Comparison of ENCODE assay signal across 19 cellular contexts in genomic region chr20:36446557-36446956, GRCh38.
"Had no signal": no experiment of that assay in that cellular context is flagged by ENCODE, and none has a peak within 500 bp of the region (broad histone marks: within the 10 kb centered on the region; RNA-seq: fewer than 3 reads in every experiment).

No MANE protein-coding gene starts in this region.

- H3K27me3 ChIP-seq: adrenal gland, breast epithelium had no signal

- H3K27ac ChIP-seq: adrenal gland, breast epithelium had no signal

- ATAC-seq: activated CD4-positive, alpha-beta T cell treated with anti-CD3 and anti-CD28 coated beads for 36 hours; activated CD8-positive, alpha-beta T cell treated with anti-CD3 and anti-CD28 coated beads for 36 hours; activated T-cell treated with anti-CD3 and anti-CD28 coated beads, Interleukin-2, amount 50 U/mL, for 72 hours; T-helper 17 cell had no signal

- H3K36me3 ChIP-seq: adrenal gland, breast epithelium had no signal

- H3K4me1 ChIP-seq: adrenal gland, breast epithelium had no signal

- H3K4me3 ChIP-seq: adrenal gland, breast epithelium had no signal

- DNase-seq: activated CD4-positive, alpha-beta T cell treated with anti-CD3 and anti-CD28 coated beads for 36 hours; activated CD4-positive, CD25-positive, alpha-beta regulatory T cell; activated CD8-positive, alpha-beta memory T cell treated with anti-CD3 and anti-CD28 coated beads, Interleukin-2, amount 50 U/mL, for 4 hours; activated CD8-positive, alpha-beta T cell treated with anti-CD3 and anti-CD28 coated beads for 36 hours; activated naive CD4-positive, alpha-beta T cell treated with anti-CD3 and anti-CD28 coated beads, Interleukin-2, amount 50 U/mL, for 16 hours; activated naive CD8-positive, alpha-beta T cell treated with anti-CD3 and anti-CD28 coated beads, Interleukin-2, amount 10 ng/mL, durations not matched to agents 7 days and 5 days; activated T-cell treated with anti-CD3 and anti-CD28 coated beads, Interleukin-2, amount 50 U/mL, for 72 hours; adrenal gland; aorta; caudate nucleus; Karpas-422; NCI-H187 treated with DMSO at 0.1 percent for 48 hours; NCI-H2081 treated with DMSO at 0.1 percent for 48 hours; NCI-H446; NCI-H524; SHP77 treated with DMSO at 0.1 percent for 48 hours; T-helper 17 cell; T-helper 9 cell had no signal

- H3K9me3 ChIP-seq: adrenal gland, breast epithelium had no signal
